Comparison of ENCODE assay signal across 21 cellular contexts in the genomic region with DNA sequence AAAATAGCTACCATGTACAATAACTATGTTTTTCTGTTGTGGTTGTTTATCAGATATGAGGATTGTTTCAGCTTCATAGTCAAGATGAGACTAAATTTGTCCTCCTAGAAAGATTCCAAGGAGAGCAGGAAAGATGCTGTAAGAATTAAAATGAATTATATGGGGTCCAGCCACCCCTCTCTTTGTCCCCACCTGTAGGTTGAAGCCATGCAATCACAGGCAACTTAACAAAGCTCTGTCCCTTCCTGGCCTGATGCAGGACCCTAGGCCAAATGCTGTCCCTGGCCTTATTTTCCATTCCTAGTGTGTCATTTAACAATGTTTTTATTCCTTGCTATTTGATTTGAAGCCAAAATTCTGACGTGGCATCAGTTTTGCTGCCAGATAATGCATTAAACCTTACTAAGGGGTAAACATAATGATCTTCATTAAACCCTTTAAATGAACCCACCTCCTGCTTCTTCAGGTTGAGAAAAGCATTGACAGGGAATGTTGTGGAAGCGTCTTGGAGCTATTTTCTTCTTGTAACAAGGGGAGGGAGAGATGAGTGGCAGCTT.
"Had no signal": no experiment of that assay in that cellular context is flagged by ENCODE, and none has a peak within 500 bp of the region (broad histone marks: within the 10 kb centered on the region; RNA-seq: fewer than 3 reads in every experiment).

No MANE protein-coding gene starts in this region.

- H3K4me1 ChIP-seq: body of pancreas, sigmoid colon, stomach, suprapubic skin, tibial nerve, uterus had no signal

- H3K27me3 ChIP-seq: body of pancreas, sigmoid colon, stomach, tibial nerve, uterus had no signal

- H3K27me3 Mint-ChIP-seq: activated CD4-positive, alpha-beta memory T cell treated with anti-CD3 and anti-CD28 coated beads, Interleukin-2, amount 10 ng/mL, durations not matched to agents 7 days and 5 days; activated CD4-positive, alpha-beta T cell treated with anti-CD3 and anti-CD28 coated beads, Interleukin-2, amount 10 ng/mL, durations not matched to agents 24 days and 14 days; activated naive CD8-positive, alpha-beta T cell treated with anti-CD3 and anti-CD28 coated beads, Interleukin-2, amount 50 U/mL, for 24 hours; stimulated activated memory B cell treated with anti-CD40 and anti-IgM and Interleukin-4, amounts not matched to agents 10 μg/mL and 1 μg/mL and 100 μg/mL, for 72 hours had no signal

- H3K4me1 Mint-ChIP-seq: activated CD4-positive, alpha-beta memory T cell treated with anti-CD3 and anti-CD28 coated beads, Interleukin-2, amount 10 ng/mL, durations not matched to agents 7 days and 5 days; activated CD4-positive, alpha-beta T cell treated with anti-CD3 and anti-CD28 coated beads, Interleukin-2, amount 10 ng/mL, durations not matched to agents 24 days and 14 days; activated naive CD8-positive, alpha-beta T cell treated with anti-CD3 and anti-CD28 coated beads, Interleukin-2, amount 50 U/mL, for 24 hours; immature natural killer cell; naive B cell; stimulated activated memory B cell treated with anti-CD40 and anti-IgM and Interleukin-4, amounts not matched to agents 10 μg/mL and 1 μg/mL and 100 μg/mL, for 72 hours had no signal

- H3K27ac Mint-ChIP-seq: activated CD4-positive, alpha-beta memory T cell treated with anti-CD3 and anti-CD28 coated beads, Interleukin-2, amount 10 ng/mL, durations not matched to agents 7 days and 5 days; activated CD4-positive, alpha-beta T cell treated with anti-CD3 and anti-CD28 coated beads, Interleukin-2, amount 10 ng/mL, durations not matched to agents 24 days and 14 days; activated naive CD8-positive, alpha-beta T cell treated with anti-CD3 and anti-CD28 coated beads, Interleukin-2, amount 50 U/mL, for 24 hours; immature natural killer cell; naive B cell; stimulated activated memory B cell treated with anti-CD40 and anti-IgM and Interleukin-4, amounts not matched to agents 10 μg/mL and 1 μg/mL and 100 μg/mL, for 72 hours had no signal

- H3K36me3 Mint-ChIP-seq: naive B cell; stimulated activated memory B cell treated with anti-CD40 and anti-IgM and Interleukin-4, amounts not matched to agents 10 μg/mL and 1 μg/mL and 100 μg/mL, for 72 hours had no signal

- H3K27ac ChIP-seq: body of pancreas, sigmoid colon, stomach, suprapubic skin, tibial nerve, uterus had no signal

- H3K4me3 ChIP-seq: body of pancreas, lung, sigmoid colon, smooth muscle cell, stomach, suprapubic skin, tibial nerve, uterus had no signal

- DNase-seq: activated CD4-positive, alpha-beta memory T cell treated with anti-CD3 and anti-CD28 coated beads, Interleukin-2, amount 10 ng/mL, durations not matched to agents 7 days and 5 days; activated CD4-positive, alpha-beta T cell treated with anti-CD3 and anti-CD28 coated beads, Interleukin-2, amount 10 ng/mL, durations not matched to agents 24 days and 14 days; activated gamma-delta T cell; activated naive CD4-positive, alpha-beta T cell treated with anti-CD3 and anti-CD28 coated beads, Interleukin-2, amount 50 U/mL, for 16 hours; activated naive CD8-positive, alpha-beta T cell treated with anti-CD3 and anti-CD28 coated beads, Interleukin-2, amount 50 U/mL, for 24 hours; anterior cingulate cortex; body of pancreas; effector CD8-positive, alpha-beta T cell; foreskin melanocyte; immature natural killer cell; naive B cell; occipital lobe; sigmoid colon; stimulated activated CD4-positive, alpha-beta T cell treated with anti-CD3 and anti-CD28 coated beads, Interleukin-15, amount 100 ng/mL, for 24 hours; stomach; uterus had no signal

- H3K4me2 ChIP-seq: smooth muscle cell had no signal

- H3K4me3 Mint-ChIP-seq: activated CD4-positive, alpha-beta memory T cell treated with anti-CD3 and anti-CD28 coated beads, Interleukin-2, amount 10 ng/mL, durations not matched to agents 7 days and 5 days; activated CD4-positive, alpha-beta T cell treated with anti-CD3 and anti-CD28 coated beads, Interleukin-2, amount 10 ng/mL, durations not matched to agents 24 days and 14 days; activated naive CD8-positive, alpha-beta T cell treated with anti-CD3 and anti-CD28 coated beads, Interleukin-2, amount 50 U/mL, for 24 hours; immature natural killer cell; naive B cell; stimulated activated memory B cell treated with anti-CD40 and anti-IgM and Interleukin-4, amounts not matched to agents 10 μg/mL and 1 μg/mL and 100 μg/mL, for 72 hours had no signal

- H3K36me3 ChIP-seq: sigmoid colon, stomach, suprapubic skin, tibial nerve, uterus had no signal

- H3K9me3 ChIP-seq: suprapubic skin, uterus had no signal
